ENCODE assay signal across 31 cellular contexts in genomic region chr9:137051145-137051724, GRCh38. TPM values are rescaled to one million over a fixed set of nuclear protein-coding genes. Genes with fewer than 3 reads are reported as not detected.
"Had no signal": no experiment of that assay in that cellular context is flagged by ENCODE, and none has a peak within 500 bp of the region (broad histone marks: within the 10 kb centered on the region; RNA-seq: fewer than 3 reads in every experiment).

No MANE protein-coding gene starts in this region.

- H3K36me3 ChIP-seq: ascending aorta, cardiac muscle cell, colonic mucosa, esophagus squamous epithelium, gastroesophageal sphincter, heart right ventricle had no signal

- FAIRE-seq: endometrium, endothelial cell of umbilical vein had no signal

- H3K4me3 ChIP-seq: ascending aorta, cardiac muscle cell, colonic mucosa, esophagus squamous epithelium, gastroesophageal sphincter, heart right ventricle had no signal

- DNase-seq: activated CD4-positive, alpha-beta memory T cell treated with anti-CD3 and anti-CD28 coated beads, Interleukin-2, amount 10 ng/mL, durations not matched to agents 7 days and 5 days; activated CD4-positive, alpha-beta T cell treated with anti-CD3 and anti-CD28 coated beads for 36 hours; activated CD4-positive, alpha-beta T cell treated with anti-CD3 and anti-CD28 coated beads, Interleukin-2, amount 10 ng/mL, durations not matched to agents 24 days and 14 days; activated CD4-positive, CD25-positive, alpha-beta regulatory T cell; activated CD4-positive, CD25-positive, alpha-beta regulatory T cell treated with anti-CD3 and anti-CD28 coated beads, Interleukin-2, amount 50 U/mL, for 72 hours; activated CD8-positive, alpha-beta memory T cell treated with anti-CD3 and anti-CD28 coated beads, Interleukin-2, amount 50 U/mL, for 48 hours; activated gamma-delta T cell; activated naive CD4-positive, alpha-beta T cell; activated naive CD4-positive, alpha-beta T cell treated with anti-CD3 and anti-CD28 coated beads, Interleukin-2, amount 10 ng/mL, durations not matched to agents 7 days and 5 days; activated naive CD8-positive, alpha-beta T cell treated with anti-CD3 and anti-CD28 coated beads, Interleukin-2, amount 10 ng/mL, durations not matched to agents 7 days and 5 days; activated T-cell treated with anti-CD3 and anti-CD28 coated beads for 4 hours; activated T-cell treated with anti-CD3 and anti-CD28 coated beads, Interleukin-2, amount 50 U/mL, for 24 hours; activated T-cell treated with anti-CD3 and anti-CD28 coated beads, Interleukin-2, amount 50 U/mL, for 72 hours; central memory CD4-positive, alpha-beta T cell; cerebellar nuclear complex; colonic mucosa; effector CD8-positive, alpha-beta T cell; esophagus squamous epithelium; foreskin melanocyte; heart right ventricle; T-helper 2 cell had no signal

RNA-seq across cellular contexts. Expression of gene ENTPD2, which starts 2.6 kb away (rescaled TPM):
- total RNA-seq: activated CD4-positive, alpha-beta T cell treated with anti-CD3 and anti-CD28 coated beads, Interleukin-2, amount 10 ng/mL, durations not matched to agents 24 days and 14 days; activated naive CD8-positive, alpha-beta T cell treated with anti-CD3 and anti-CD28 coated beads, Interleukin-2, amount 10 ng/mL, durations not matched to agents 7 days and 5 days; ascending aorta; cardiac muscle cell; dermis microvascular lymphatic vessel endothelial cell; endothelial cell of umbilical vein; fibroblast of villous mesenchyme; glomerular endothelial cell; T-helper 1 cell treated with Interleukin-12 subunit alpha and Interleukin-12 subunit beta and Interleukin-4 antibody, amounts not matched to agents 30 ng/mL and 1 ng/mL, for 36 hours had no signal

RNA-seq across cellular contexts. Expression of gene FUT7, which starts 19.3 kb away (rescaled TPM):
- total RNA-seq: activated CD4-positive, alpha-beta T cell treated with anti-CD3 and anti-CD28 coated beads, Interleukin-2, amount 10 ng/mL, durations not matched to agents 24 days and 14 days; ascending aorta; cardiac muscle cell; colonic mucosa; dermis microvascular lymphatic vessel endothelial cell; endothelial cell of umbilical vein; fibroblast of lung; fibroblast of villous mesenchyme; glomerular endothelial cell had no signal
